18 cellular contexts compared by ENCODE assay signal in genomic region chr18:33581816-33582215, GRCh38. TPM values are rescaled to one million over a fixed set of nuclear protein-coding genes. Genes with fewer than 3 reads are reported as not detected.
DNase-seq lines count a peak whose midpoint lies in the region; ATAC-seq, FAIRE-seq and TF ChIP-seq lines count a peak whose summit lies in the region.
"Had no signal": no experiment of that assay in that cellular context is flagged by ENCODE, and none has a peak within 500 bp of the region (broad histone marks: within the 10 kb centered on the region; RNA-seq: fewer than 3 reads in every experiment).

No MANE protein-coding gene starts in this region.

- H3K27ac ChIP-seq in DOHH2 (ENCODE audit: low read depth, low read length), result no peak overlapping the region
- peak overlapping the region; percentile 90 for H3K27ac ChIP-seq in left ventricle myocardium inferior (replicated peaks)

- ATAC-seq in GM19035 (IDR thresholded peaks at IDR 0.05; ENCODE audit: unreplicated experiment), result no peak
- ATAC-seq: stimulated activated naive CD8-positive, alpha-beta T cell treated with anti-CD3 and anti-CD28 coated beads, Interleukin-15, amount 100 ng/mL, for 72 hours had no signal

- H3K36me3 ChIP-seq in DOHH2 (ENCODE audit: control insufficient read depth, low read length) (no peaks in the 10 kb centered on the region), left ventricle myocardium inferior (no peaks in the 10 kb centered on the region)

- H3K9me3 ChIP-seq in DOHH2 (ENCODE audit: control insufficient read depth, insufficient read depth, low read length), result peaks cover 12% of the 10 kb centered on the region
- H3K9me3 ChIP-seq in left ventricle myocardium inferior (replicated peaks), result no peaks in the 10 kb centered on the region
- H3K9me3 ChIP-seq: SK-N-SH had no signal

- H3K4me2 ChIP-seq in DOHH2 (ENCODE audit: low read length), result peak overlapping the region; percentile 13; the same call in 1 of the 2 replicates
- H3K4me2 ChIP-seq: SK-N-SH had no signal

- FAIRE-seq in HTR-8/SVneo (lab: Jason Lieb, UNC), result no peak
- FAIRE-seq: endothelial cell of umbilical vein had no signal

- DNase-seq in NCI-H748 (lab: John Stamatoyannopoulos, UW; ENCODE audit: unreplicated experiment) (peak; percentile 33), left ventricle myocardium inferior (no peak), putamen (ENCODE audit: low spot score) (peak; percentile 3), HTR-8/SVneo (ENCODE audit: insufficient read length, low spot score) (no peak), D341Med (ENCODE audit: low spot score) (no peak)
- no peak for DNase-seq in activated CD8-positive, alpha-beta memory T cell treated with anti-CD3 and anti-CD28 coated beads, Interleukin-2, amount 50 U/mL, for 4 hours
- DNase-seq: activated CD4-positive, alpha-beta memory T cell treated with anti-CD3 and anti-CD28 coated beads, Interleukin-2, amount 10 ng/mL, durations not matched to agents 7 days and 5 days; foreskin melanocyte; immature natural killer cell; IMR-90; mesendoderm; MV-4-11; SK-N-SH; stimulated activated naive CD8-positive, alpha-beta T cell treated with anti-CD3 and anti-CD28 coated beads, Interleukin-15, amount 100 ng/mL, for 72 hours had no signal

- no peaks in the 10 kb centered on the region for H3F3A ChIP-seq in DOHH2 (ENCODE audit: control insufficient read depth, insufficient read depth)

- H3K4me3 ChIP-seq in DOHH2 (ENCODE audit: low read length) (no peak overlapping the region), left ventricle myocardium inferior (peak overlapping the region; percentile 78)

- no peak for TF ChIP-seq CTCF in DOHH2 (IDR thresholded peaks at IDR 0.05; ENCODE audit: low read depth, low read length, poor library complexity, severe bottlenecking)
- TF ChIP-seq CTCF in left ventricle myocardium inferior (IDR thresholded peaks at IDR 0.05; ENCODE audit: borderline replicate concordance), result no peak

- no peaks in the 10 kb centered on the region for H3K9me2 ChIP-seq in DOHH2 (replicated peaks; ENCODE audit: control insufficient read depth, low read length)
- H3K9me2 ChIP-seq: SK-N-SH had no signal

- H4K20me1 ChIP-seq in DOHH2 (ENCODE audit: control insufficient read depth, insufficient read depth, low read depth, low read length), result no peaks in the 10 kb centered on the region

- H3K27me3 ChIP-seq in DOHH2 (ENCODE audit: control insufficient read depth, low read length) (no peaks in the 10 kb centered on the region), left ventricle myocardium inferior (ENCODE audit: low read depth) (peaks cover 7% of the 10 kb centered on the region)

- no peaks in the 10 kb centered on the region for H3K79me2 ChIP-seq in DOHH2 (ENCODE audit: control insufficient read depth, low read length)

- intact Hi-C loops in left ventricle myocardium inferior (cut with micrococcal nuclease), result no loop called here

- H3K4me1 ChIP-seq in DOHH2 (ENCODE audit: control insufficient read depth, low read length) (peaks cover 30% of the 10 kb centered on the region), left ventricle myocardium inferior (peaks cover 72% of the 10 kb centered on the region)

RNA-seq across cellular contexts. Expression of gene ASXL3, which starts 3.8 kb away (rescaled TPM):
- total RNA-seq in left ventricle myocardium inferior, result 6.7 TPM
- total RNA-seq: activated CD4-positive, alpha-beta memory T cell treated with anti-CD3 and anti-CD28 coated beads, Interleukin-2, amount 10 ng/mL, durations not matched to agents 7 days and 5 days; activated T-helper 1 cell treated with anti-CD3 and anti-CD28 coated beads, Interleukin-12 subunit alpha, Interleukin-12 subunit beta, Interleukin-2, Interleukin-4 antibody, amounts not matched to agents 30 ng/mL and 10 ng/mL and 1 ng/mL, durations not matched to agents 14 hours and 24 hours and 36 hours had no signal

Comparison
In these comparisons a context has a peak if more than half of its experiments do, and no peak if none do; other contexts are left out.
1. DNase-seq: peak in NCI-H748 (single experiment) and putamen (single experiment); none in left ventricle myocardium inferior (single experiment), HTR-8/SVneo (single experiment), D341Med (single experiment) and activated CD8-positive, alpha-beta memory T cell treated with anti-CD3 and anti-CD28 coated beads, Interleukin-2, amount 50 U/mL, for 4 hours (single experiment).